1 cellular context compared by ENCODE assay signal in genomic region chr11:78952188-78952587, GRCh38.
TF ChIP-seq lines count a peak whose summit lies in the region.

No MANE protein-coding gene starts in this region.

TF ChIP-seq in GM23338, 12 proteins besides CTCF, POLR2A, EP300 and RAD21 (continued from another document):
- no peak for TF ChIP-seq REST (IDR thresholded peaks at IDR 0.05; ENCODE audit: unreplicated experiment)
